In the genomic region with DNA sequence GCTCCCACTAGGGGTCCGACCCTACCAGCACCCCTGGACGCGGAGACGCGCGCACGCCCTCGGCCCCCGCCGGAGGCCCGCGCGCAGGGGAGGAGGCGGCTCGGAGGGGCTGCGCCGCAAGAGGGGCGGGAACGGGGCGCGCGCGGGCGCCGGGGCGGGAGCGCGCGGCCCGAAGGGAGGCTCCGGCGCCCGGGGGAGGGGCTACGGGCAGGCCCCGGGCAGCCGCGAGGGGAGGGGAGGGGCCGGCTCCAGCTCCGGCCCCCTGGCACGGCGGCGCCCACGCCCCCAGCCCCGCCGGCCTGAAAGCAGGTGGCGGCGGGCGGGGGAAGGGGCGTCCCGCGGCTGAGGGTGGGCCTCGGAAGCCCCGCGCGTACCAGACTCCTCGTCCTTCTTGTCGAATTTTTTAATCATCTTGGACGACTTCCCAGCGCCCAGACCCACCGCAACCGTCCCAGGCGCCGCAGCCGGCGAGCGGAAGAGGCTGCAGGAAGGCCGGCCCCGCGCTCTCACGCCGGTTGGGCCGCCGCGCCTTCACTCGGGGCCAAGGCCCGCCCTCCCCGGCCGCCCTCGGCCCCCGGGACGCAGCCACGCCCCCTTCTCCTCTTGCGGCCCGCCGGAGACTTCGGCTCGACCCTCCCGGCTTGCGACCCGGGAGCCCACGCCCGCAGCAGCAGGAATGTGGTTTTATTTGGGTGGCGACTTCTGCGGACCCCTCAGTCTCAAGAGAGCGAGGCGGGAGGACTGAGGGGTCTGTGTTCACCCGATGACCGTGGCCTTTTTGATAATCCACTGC, we compare ENCODE assay signal across 1 cellular context.
TF ChIP-seq lines count a peak whose summit lies in the region.

A gene with protein sequence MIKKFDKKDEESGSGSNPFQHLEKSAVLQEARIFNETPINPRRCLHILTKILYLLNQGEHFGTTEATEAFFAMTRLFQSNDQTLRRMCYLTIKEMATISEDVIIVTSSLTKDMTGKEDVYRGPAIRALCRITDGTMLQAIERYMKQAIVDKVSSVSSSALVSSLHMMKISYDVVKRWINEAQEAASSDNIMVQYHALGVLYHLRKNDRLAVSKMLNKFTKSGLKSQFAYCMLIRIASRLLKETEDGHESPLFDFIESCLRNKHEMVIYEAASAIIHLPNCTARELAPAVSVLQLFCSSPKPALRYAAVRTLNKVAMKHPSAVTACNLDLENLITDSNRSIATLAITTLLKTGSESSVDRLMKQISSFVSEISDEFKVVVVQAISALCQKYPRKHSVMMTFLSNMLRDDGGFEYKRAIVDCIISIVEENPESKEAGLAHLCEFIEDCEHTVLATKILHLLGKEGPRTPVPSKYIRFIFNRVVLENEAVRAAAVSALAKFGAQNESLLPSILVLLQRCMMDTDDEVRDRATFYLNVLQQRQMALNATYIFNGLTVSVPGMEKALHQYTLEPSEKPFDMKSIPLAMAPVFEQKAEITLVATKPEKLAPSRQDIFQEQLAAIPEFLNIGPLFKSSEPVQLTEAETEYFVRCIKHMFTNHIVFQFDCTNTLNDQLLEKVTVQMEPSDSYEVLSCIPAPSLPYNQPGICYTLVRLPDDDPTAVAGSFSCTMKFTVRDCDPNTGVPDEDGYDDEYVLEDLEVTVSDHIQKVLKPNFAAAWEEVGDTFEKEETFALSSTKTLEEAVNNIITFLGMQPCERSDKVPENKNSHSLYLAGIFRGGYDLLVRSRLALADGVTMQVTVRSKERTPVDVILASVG (minus strand): TSS at position 491 of the 793 bp plus-strand sequence. CDS start 80 bp downstream, at position 411.

TF ChIP-seq in K562, 482 proteins besides CTCF, POLR2A, EP300 and RAD21 (continued from another document and continues in another):
- no peak for TF ChIP-seq KAT8 (IDR thresholded peaks at IDR 0.05; ENCODE audit: low read depth)
- TF ChIP-seq ZEB2 (IDR thresholded peaks at IDR 0.05), result no peak
- TF ChIP-seq, protein P1, sequence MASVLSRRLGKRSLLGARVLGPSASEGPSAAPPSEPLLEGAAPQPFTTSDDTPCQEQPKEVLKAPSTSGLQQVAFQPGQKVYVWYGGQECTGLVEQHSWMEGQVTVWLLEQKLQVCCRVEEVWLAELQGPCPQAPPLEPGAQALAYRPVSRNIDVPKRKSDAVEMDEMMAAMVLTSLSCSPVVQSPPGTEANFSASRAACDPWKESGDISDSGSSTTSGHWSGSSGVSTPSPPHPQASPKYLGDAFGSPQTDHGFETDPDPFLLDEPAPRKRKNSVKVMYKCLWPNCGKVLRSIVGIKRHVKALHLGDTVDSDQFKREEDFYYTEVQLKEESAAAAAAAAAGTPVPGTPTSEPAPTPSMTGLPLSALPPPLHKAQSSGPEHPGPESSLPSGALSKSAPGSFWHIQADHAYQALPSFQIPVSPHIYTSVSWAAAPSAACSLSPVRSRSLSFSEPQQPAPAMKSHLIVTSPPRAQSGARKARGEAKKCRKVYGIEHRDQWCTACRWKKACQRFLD (CRISPR knock-in tag; IDR thresholded peaks at IDR 0.05), result 0 out of 2 replicates have a peak, but pooled peaks have one; percentile 26
- no peak for TF ChIP-seq ZNF551 (CRISPR knock-in tag; IDR thresholded peaks at IDR 0.05)
- TF ChIP-seq TEAD1 (CRISPR knock-in tag; IDR thresholded peaks at IDR 0.05), result peak; percentile 45 to 69; a peak in 2 of 4 replicates
- no peak for TF ChIP-seq SETDB1 (IDR thresholded peaks at IDR 0.05; ENCODE audit: low read length)
- no peak for TF ChIP-seq KLF6 (CRISPR knock-in tag; IDR thresholded peaks at IDR 0.05; ENCODE audit: borderline replicate concordance)
- peak; percentile 52 for TF ChIP-seq HMGN3 (IDR thresholded peaks at IDR 0.05; ENCODE audit: borderline replicate concordance, extremely low read depth, insufficient read length, low read depth, low read length)
- TF ChIP-seq MXI1 (IDR thresholded peaks at IDR 0.05; ENCODE audit: low read depth, low read length), result no peak
- TF ChIP-seq SP2 (IDR thresholded peaks at IDR 0.05; ENCODE audit: extremely low read depth, low read depth, low read length, poor library complexity, severe bottlenecking), result peak; percentile 84
- TF ChIP-seq EZH2 (IDR thresholded peaks at IDR 0.05; ENCODE audit: borderline replicate concordance, low read depth, low read length), result no peak
- no peak for TF ChIP-seq SRSF7 (optimal IDR thresholded peaks at IDR 0.05; ENCODE audit: low read depth, low read length)
- TF ChIP-seq, protein P2, sequence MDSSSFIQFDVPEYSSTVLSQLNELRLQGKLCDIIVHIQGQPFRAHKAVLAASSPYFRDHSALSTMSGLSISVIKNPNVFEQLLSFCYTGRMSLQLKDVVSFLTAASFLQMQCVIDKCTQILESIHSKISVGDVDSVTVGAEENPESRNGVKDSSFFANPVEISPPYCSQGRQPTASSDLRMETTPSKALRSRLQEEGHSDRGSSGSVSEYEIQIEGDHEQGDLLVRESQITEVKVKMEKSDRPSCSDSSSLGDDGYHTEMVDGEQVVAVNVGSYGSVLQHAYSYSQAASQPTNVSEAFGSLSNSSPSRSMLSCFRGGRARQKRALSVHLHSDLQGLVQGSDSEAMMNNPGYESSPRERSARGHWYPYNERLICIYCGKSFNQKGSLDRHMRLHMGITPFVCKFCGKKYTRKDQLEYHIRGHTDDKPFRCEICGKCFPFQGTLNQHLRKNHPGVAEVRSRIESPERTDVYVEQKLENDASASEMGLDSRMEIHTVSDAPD (CRISPR knock-in tag; IDR thresholded peaks at IDR 0.05), result no peak
- TF ChIP-seq HDAC2 (IDR thresholded peaks at IDR 0.05), result peak; percentile 72; the same call in 1 of the 2 replicates
- no peak for TF ChIP-seq ZNF134 (CRISPR knock-in tag; conservative IDR thresholded peaks at IDR 0.05)
- no peak for TF ChIP-seq NFRKB (IDR thresholded peaks at IDR 0.05; ENCODE audit: low read depth)
- TF ChIP-seq, protein P3, sequence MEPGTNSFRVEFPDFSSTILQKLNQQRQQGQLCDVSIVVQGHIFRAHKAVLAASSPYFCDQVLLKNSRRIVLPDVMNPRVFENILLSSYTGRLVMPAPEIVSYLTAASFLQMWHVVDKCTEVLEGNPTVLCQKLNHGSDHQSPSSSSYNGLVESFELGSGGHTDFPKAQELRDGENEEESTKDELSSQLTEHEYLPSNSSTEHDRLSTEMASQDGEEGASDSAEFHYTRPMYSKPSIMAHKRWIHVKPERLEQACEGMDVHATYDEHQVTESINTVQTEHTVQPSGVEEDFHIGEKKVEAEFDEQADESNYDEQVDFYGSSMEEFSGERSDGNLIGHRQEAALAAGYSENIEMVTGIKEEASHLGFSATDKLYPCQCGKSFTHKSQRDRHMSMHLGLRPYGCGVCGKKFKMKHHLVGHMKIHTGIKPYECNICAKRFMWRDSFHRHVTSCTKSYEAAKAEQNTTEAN (CRISPR knock-in tag; IDR thresholded peaks at IDR 0.05), result no peak
- TF ChIP-seq ZNF668 (CRISPR knock-in tag; IDR thresholded peaks at IDR 0.05), result no peak
- no peak for TF ChIP-seq ZNF699 (CRISPR knock-in tag; IDR thresholded peaks at IDR 0.05; ENCODE audit: insufficient replicate concordance)
- no peak for TF ChIP-seq BRD9 (IDR thresholded peaks at IDR 0.05; ENCODE audit: low read depth, partially characterized antibody)
- TF ChIP-seq ZNF778 (CRISPR knock-in tag; IDR thresholded peaks at IDR 0.05), result no peak
- TF ChIP-seq, protein P4, sequence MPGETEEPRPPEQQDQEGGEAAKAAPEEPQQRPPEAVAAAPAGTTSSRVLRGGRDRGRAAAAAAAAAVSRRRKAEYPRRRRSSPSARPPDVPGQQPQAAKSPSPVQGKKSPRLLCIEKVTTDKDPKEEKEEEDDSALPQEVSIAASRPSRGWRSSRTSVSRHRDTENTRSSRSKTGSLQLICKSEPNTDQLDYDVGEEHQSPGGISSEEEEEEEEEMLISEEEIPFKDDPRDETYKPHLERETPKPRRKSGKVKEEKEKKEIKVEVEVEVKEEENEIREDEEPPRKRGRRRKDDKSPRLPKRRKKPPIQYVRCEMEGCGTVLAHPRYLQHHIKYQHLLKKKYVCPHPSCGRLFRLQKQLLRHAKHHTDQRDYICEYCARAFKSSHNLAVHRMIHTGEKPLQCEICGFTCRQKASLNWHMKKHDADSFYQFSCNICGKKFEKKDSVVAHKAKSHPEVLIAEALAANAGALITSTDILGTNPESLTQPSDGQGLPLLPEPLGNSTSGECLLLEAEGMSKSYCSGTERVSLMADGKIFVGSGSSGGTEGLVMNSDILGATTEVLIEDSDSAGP (CRISPR knock-in tag; IDR thresholded peaks at IDR 0.05), result no peak
- no peak for TF ChIP-seq ZSCAN29 (IDR thresholded peaks at IDR 0.05)
- TF ChIP-seq, protein P5, sequence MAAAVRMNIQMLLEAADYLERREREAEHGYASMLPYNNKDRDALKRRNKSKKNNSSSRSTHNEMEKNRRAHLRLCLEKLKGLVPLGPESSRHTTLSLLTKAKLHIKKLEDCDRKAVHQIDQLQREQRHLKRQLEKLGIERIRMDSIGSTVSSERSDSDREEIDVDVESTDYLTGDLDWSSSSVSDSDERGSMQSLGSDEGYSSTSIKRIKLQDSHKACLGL (CRISPR knock-in tag; IDR thresholded peaks at IDR 0.05; ENCODE audit: borderline replicate concordance, poor library complexity, severe bottlenecking), result no peak
- no peak for TF ChIP-seq NFE2L1 (tag; IDR thresholded peaks at IDR 0.05; ENCODE audit: borderline replicate concordance, low read depth)
- TF ChIP-seq, protein P6, sequence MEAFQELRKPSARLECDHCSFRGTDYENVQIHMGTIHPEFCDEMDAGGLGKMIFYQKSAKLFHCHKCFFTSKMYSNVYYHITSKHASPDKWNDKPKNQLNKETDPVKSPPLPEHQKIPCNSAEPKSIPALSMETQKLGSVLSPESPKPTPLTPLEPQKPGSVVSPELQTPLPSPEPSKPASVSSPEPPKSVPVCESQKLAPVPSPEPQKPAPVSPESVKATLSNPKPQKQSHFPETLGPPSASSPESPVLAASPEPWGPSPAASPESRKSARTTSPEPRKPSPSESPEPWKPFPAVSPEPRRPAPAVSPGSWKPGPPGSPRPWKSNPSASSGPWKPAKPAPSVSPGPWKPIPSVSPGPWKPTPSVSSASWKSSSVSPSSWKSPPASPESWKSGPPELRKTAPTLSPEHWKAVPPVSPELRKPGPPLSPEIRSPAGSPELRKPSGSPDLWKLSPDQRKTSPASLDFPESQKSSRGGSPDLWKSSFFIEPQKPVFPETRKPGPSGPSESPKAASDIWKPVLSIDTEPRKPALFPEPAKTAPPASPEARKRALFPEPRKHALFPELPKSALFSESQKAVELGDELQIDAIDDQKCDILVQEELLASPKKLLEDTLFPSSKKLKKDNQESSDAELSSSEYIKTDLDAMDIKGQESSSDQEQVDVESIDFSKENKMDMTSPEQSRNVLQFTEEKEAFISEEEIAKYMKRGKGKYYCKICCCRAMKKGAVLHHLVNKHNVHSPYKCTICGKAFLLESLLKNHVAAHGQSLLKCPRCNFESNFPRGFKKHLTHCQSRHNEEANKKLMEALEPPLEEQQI (IDR thresholded peaks at IDR 0.05), result no peak
- TF ChIP-seq PRMT5 (CRISPR knock-in tag; IDR thresholded peaks at IDR 0.05), result no peak
- 0 out of 2 replicates have a peak, but pooled peaks have one; percentile 37 for TF ChIP-seq OTX1 (CRISPR knock-in tag; IDR thresholded peaks at IDR 0.05)
- peak; percentile 79 for TF ChIP-seq FOXP1 (CRISPR knock-in tag; IDR thresholded peaks at IDR 0.05)
- no peak for TF ChIP-seq BMI1 (IDR thresholded peaks at IDR 0.05; ENCODE audit: low read length)
- TF ChIP-seq, protein P7, sequence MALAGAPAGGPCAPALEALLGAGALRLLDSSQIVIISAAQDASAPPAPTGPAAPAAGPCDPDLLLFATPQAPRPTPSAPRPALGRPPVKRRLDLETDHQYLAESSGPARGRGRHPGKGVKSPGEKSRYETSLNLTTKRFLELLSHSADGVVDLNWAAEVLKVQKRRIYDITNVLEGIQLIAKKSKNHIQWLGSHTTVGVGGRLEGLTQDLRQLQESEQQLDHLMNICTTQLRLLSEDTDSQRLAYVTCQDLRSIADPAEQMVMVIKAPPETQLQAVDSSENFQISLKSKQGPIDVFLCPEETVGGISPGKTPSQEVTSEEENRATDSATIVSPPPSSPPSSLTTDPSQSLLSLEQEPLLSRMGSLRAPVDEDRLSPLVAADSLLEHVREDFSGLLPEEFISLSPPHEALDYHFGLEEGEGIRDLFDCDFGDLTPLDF (CRISPR knock-in tag; IDR thresholded peaks at IDR 0.05), result no peak
- no peak for TF ChIP-seq RBM15 (IDR thresholded peaks at IDR 0.05; ENCODE audit: insufficient read depth, low read length)
- TF ChIP-seq, protein P8, sequence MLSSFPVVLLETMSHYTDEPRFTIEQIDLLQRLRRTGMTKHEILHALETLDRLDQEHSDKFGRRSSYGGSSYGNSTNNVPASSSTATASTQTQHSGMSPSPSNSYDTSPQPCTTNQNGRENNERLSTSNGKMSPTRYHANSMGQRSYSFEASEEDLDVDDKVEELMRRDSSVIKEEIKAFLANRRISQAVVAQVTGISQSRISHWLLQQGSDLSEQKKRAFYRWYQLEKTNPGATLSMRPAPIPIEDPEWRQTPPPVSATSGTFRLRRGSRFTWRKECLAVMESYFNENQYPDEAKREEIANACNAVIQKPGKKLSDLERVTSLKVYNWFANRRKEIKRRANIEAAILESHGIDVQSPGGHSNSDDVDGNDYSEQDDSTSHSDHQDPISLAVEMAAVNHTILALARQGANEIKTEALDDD (IDR thresholded peaks at IDR 0.05), result no peak
- TF ChIP-seq MTA2 (IDR thresholded peaks at IDR 0.05; ENCODE audit: low read depth), result no peak
- no peak for TF ChIP-seq ADNP (tag; IDR thresholded peaks at IDR 0.05)
- TF ChIP-seq, protein P9, sequence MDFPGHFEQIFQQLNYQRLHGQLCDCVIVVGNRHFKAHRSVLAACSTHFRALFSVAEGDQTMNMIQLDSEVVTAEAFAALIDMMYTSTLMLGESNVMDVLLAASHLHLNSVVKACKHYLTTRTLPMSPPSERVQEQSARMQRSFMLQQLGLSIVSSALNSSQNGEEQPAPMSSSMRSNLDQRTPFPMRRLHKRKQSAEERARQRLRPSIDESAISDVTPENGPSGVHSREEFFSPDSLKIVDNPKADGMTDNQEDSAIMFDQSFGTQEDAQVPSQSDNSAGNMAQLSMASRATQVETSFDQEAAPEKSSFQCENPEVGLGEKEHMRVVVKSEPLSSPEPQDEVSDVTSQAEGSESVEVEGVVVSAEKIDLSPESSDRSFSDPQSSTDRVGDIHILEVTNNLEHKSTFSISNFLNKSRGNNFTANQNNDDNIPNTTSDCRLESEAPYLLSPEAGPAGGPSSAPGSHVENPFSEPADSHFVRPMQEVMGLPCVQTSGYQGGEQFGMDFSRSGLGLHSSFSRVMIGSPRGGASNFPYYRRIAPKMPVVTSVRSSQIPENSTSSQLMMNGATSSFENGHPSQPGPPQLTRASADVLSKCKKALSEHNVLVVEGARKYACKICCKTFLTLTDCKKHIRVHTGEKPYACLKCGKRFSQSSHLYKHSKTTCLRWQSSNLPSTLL (IDR thresholded peaks at IDR 0.05), result no peak
- TF ChIP-seq, protein P10, sequence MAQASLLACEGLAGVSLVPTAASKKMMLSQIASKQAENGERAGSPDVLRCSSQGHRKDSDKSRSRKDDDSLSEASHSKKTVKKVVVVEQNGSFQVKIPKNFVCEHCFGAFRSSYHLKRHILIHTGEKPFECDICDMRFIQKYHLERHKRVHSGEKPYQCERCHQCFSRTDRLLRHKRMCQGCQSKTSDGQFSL (CRISPR knock-in tag; IDR thresholded peaks at IDR 0.05), result no peak
- TF ChIP-seq, protein P10 (tag; IDR thresholded peaks at IDR 0.05), result no peak
- peak; percentile 88 for TF ChIP-seq PHF20 (IDR thresholded peaks at IDR 0.05; ENCODE audit: partially characterized antibody)
- TF ChIP-seq RBM39 (optimal IDR thresholded peaks at IDR 0.05; ENCODE audit: low read depth, low read length), result no peak
- no peak for TF ChIP-seq ARHGAP35 (IDR thresholded peaks at IDR 0.05; ENCODE audit: partially characterized antibody)
- TF ChIP-seq HNRNPUL1 (IDR thresholded peaks at IDR 0.05; ENCODE audit: low read length), result no peak
- 0 out of 2 replicates have a peak, but pooled peaks have one; percentile 35 for TF ChIP-seq EGR1 (conservative IDR thresholded peaks at IDR 0.05)
- no peak for TF ChIP-seq MIER1 (IDR thresholded peaks at IDR 0.05; ENCODE audit: low read depth)
- no peak for TF ChIP-seq TCFL5 (CRISPR knock-in tag; conservative IDR thresholded peaks at IDR 0.05)
